Comparison of ENCODE assay signal across 15 cellular contexts in the genomic region with DNA sequence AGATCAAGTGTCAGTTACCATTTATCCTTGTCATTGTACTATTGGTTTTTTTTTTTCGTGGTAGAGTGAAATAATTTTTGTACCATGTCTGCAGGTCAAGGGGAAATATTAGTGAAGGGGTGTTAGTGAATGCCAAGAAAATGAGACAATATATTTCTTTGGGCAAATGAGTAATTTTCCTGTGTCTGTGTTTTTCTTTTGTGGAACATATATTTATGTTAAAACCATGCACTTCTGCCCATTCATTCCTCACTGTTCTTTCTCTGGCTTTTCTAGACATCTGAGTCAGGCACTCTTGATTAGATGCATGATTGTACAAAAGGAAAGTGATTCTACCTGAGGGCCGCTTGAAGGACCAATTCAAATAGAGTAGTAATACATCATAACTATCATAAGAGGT.
DNase-seq lines count a peak whose midpoint lies in the region; ATAC-seq and TF ChIP-seq lines count a peak whose summit lies in the region.
"Had no signal": no experiment of that assay in that cellular context is flagged by ENCODE, and none has a peak within 500 bp of the region (broad histone marks: within the 10 kb centered on the region; RNA-seq: fewer than 3 reads in every experiment).

No MANE protein-coding gene starts in this region.

- H3K9me3 ChIP-seq in GM23248 (ENCODE audit: low read depth), result no peaks in the 10 kb centered on the region
- no peaks in the 10 kb centered on the region for H3K9me3 ChIP-seq in SK-N-SH

- in situ Hi-C loops in GM23248 (cut with MboI), result no loop called here
- in situ Hi-C loops in brain microvascular endothelial cell (cut with HindIII; ENCODE audit: low pct_ligation_motif_present, low sequenced_read_pairs), result no loop called here

- H3K9ac ChIP-seq in GM23248 (no peak overlapping the region), SK-N-SH (no peak overlapping the region)

- TF ChIP-seq EP300 in SK-N-SH (IDR thresholded peaks at IDR 0.05; ENCODE audit: borderline replicate concordance in 1 of 2, low read depth in 1 of 2, low read length in 1 of 2), result no peak

- peak overlapping the region; percentile 62 for H3K27ac Mint-ChIP-seq in osteocyte (ENCODE audit: unreplicated experiment)
- H3K27ac Mint-ChIP-seq: CD4-positive, alpha-beta memory T cell had no signal

- H2AFZ ChIP-seq in GM23248, result no peak overlapping the region
- no peak overlapping the region for H2AFZ ChIP-seq in SK-N-SH (ENCODE audit: low read depth)

- 0 out of 2 replicates have a peak overlapping the region, but pooled peaks have one; percentile 0 for H3K27ac ChIP-seq in GM23248
- peak overlapping the region; percentile 24 to 85 for H3K27ac ChIP-seq in SK-N-SH (ENCODE audit: low read depth in 2 of 2, low read length in 1 of 2)
- H3K27ac ChIP-seq in brain microvascular endothelial cell, result peak overlapping the region; percentile 25
- H3K27ac ChIP-seq: C4-2B, HL-60 had no signal

- DNase-seq in GM23248, result peak; percentile 33
- no peak for DNase-seq in SK-N-SH
- DNase-seq in brain microvascular endothelial cell, result peak; percentile 21
- DNase-seq in osteocyte (ENCODE audit: extremely low spot score, unreplicated experiment), result no peak
- no peak for DNase-seq in activated naive CD4-positive, alpha-beta T cell (lab: John Stamatoyannopoulos, UW)
- no peak for DNase-seq in lower leg skin (ENCODE audit: low spot score in 2 of 2)
- no peak for DNase-seq in NCI-H146 treated with DMSO at 0.1 percent for 48 hours (lab: John Stamatoyannopoulos, UW; ENCODE audit: unreplicated experiment)
- DNase-seq: BE2C; CD4-positive, alpha-beta memory T cell; DMS79; GF-D8; HCEC 1CT had no signal

- peaks cover 42% of the 10 kb centered on the region for H3K4me1 Mint-ChIP-seq in osteocyte (ENCODE audit: unreplicated experiment)
- H3K4me1 Mint-ChIP-seq: CD4-positive, alpha-beta memory T cell had no signal

- POLR2A ChIA-PET in SK-N-SH (lab: Yijun Ruan, JAX), result no interaction called here

- no peak overlapping the region for H3K4me3 ChIP-seq in GM23248
- H3K4me3 ChIP-seq in SK-N-SH (ENCODE audit: low read depth in 2 of 2, low read length in 1 of 2), result no peak overlapping the region
- H3K4me3 ChIP-seq in brain microvascular endothelial cell (ENCODE audit: low read depth, low read length), result no peak overlapping the region
- no peak overlapping the region for H3K4me3 ChIP-seq in lower leg skin (ENCODE audit: low read depth, poor library complexity, severe bottlenecking)

- intact Hi-C loops in lower leg skin (cut with DNase I; ENCODE audit: low total_unique reads), result no loop called here

- peaks cover 2% of the 10 kb centered on the region for H3K36me3 Mint-ChIP-seq in osteocyte (ENCODE audit: unreplicated experiment)
- H3K36me3 Mint-ChIP-seq: CD4-positive, alpha-beta memory T cell had no signal

- H3K9me2 ChIP-seq in GM23248 (ENCODE audit: insufficient read depth) (no peaks in the 10 kb centered on the region), SK-N-SH (no peaks in the 10 kb centered on the region)

- no peak for ATAC-seq in HG03439 (IDR thresholded peaks at IDR 0.05; ENCODE audit: unreplicated experiment)

- no peak for TF ChIP-seq POLR2A in lower leg skin (IDR thresholded peaks at IDR 0.05)

- H4K20me1 ChIP-seq in GM23248 (ENCODE audit: insufficient read depth) (no peaks in the 10 kb centered on the region; the same call in 1 of the 2 replicates), SK-N-SH (ENCODE audit: insufficient read depth) (no peaks in the 10 kb centered on the region)

- WGBS in GM23248 (ENCODE audit: low coverage in 1 of 2, low lambda C conversion rate in 2 of 2, missing lambda C conversion rate in 2 of 2), 2 experiments, result 83 to 84% methylated on average over 2 of the region's 2 CpGs
- WGBS in SK-N-SH (ENCODE audit: low lambda C conversion rate), result 57% methylated on average over 2 of the region's 2 CpGs
- WGBS in lower leg skin, 2 donors, result 89 to 93% methylated on average over 2 of the region's 2 CpGs

- H3K27me3 ChIP-seq in GM23248 (replicated peaks; ENCODE audit: insufficient read depth) (no peaks in the 10 kb centered on the region), SK-N-SH (ENCODE audit: insufficient read depth) (no peaks in the 10 kb centered on the region), brain microvascular endothelial cell (replicated peaks) (no peaks in the 10 kb centered on the region)
- H3K27me3 ChIP-seq: BE2C had no signal

- no peaks in the 10 kb centered on the region; the same call in 1 of the 2 replicates for H3K36me3 ChIP-seq in GM23248 (ENCODE audit: low read depth)
- no peaks in the 10 kb centered on the region for H3K36me3 ChIP-seq in SK-N-SH (replicated peaks in 1 of 2; ENCODE audit: control insufficient read depth in 1 of 2, insufficient read depth in 2 of 2, low read length in 1 of 2)
- no peaks in the 10 kb centered on the region for H3K36me3 ChIP-seq in brain microvascular endothelial cell (replicated peaks)
- H3K36me3 ChIP-seq: BE2C had no signal

- peaks cover 7% of the 10 kb centered on the region for H3K9me3 Mint-ChIP-seq in osteocyte (ENCODE audit: unreplicated experiment)

- H3F3A ChIP-seq in GM23248 (ENCODE audit: insufficient read depth) (0 out of 2 replicates have a peak, but pooled peaks cover 8% of the 10 kb centered on the region), SK-N-SH (replicated peaks; ENCODE audit: insufficient read depth) (peaks cover 7% of the 10 kb centered on the region)

- H3K4me3 Mint-ChIP-seq in osteocyte (ENCODE audit: unreplicated experiment), result no peak overlapping the region
- H3K4me3 Mint-ChIP-seq: CD4-positive, alpha-beta memory T cell had no signal

- peaks cover 21% of the 10 kb centered on the region for H3K4me1 ChIP-seq in GM23248 (ENCODE audit: insufficient read depth)
- H3K4me1 ChIP-seq in SK-N-SH (ENCODE audit: control insufficient read depth in 1 of 2, insufficient read depth in 2 of 2, low read depth in 1 of 2, low read length in 1 of 2), result peaks cover 6 to 13% of the 10 kb centered on the region in 2 experiments; a peak in 3 of 4 replicates

- no peak for TF ChIP-seq RAD21 in SK-N-SH (IDR thresholded peaks at IDR 0.05; ENCODE audit: low read length)

- TF ChIP-seq CTCF in SK-N-SH (IDR thresholded peaks at IDR 0.05) (no peak), brain microvascular endothelial cell (IDR thresholded peaks at IDR 0.05; ENCODE audit: low read depth, low read length, missing control alignments) (no peak), osteocyte (IDR thresholded peaks at IDR 0.05) (no peak), lower leg skin (IDR thresholded peaks at IDR 0.05) (no peak)

- H3K4me2 ChIP-seq in GM23248 (ENCODE audit: unreplicated experiment) (no peak overlapping the region), SK-N-SH (0 out of 2 replicates have a peak overlapping the region, but pooled peaks have one; percentile 25)

- H3K79me2 ChIP-seq in GM23248 (ENCODE audit: insufficient read depth) (peaks cover 100% of the 10 kb centered on the region), SK-N-SH (ENCODE audit: insufficient read depth) (no peaks in the 10 kb centered on the region)

- CTCF ChIA-PET in SK-N-SH (lab: Yijun Ruan, JAX), result interaction anchor here (1.5 kb wide), 1 partner anchor 24 kb away, joined by 3 read pairs; no protein-coding TSS in a partner anchor

- no peaks in the 10 kb centered on the region for H3K27me3 Mint-ChIP-seq in osteocyte (ENCODE audit: unreplicated experiment)

TF ChIP-seq in SK-N-SH, 30 proteins besides CTCF, POLR2A, EP300 and RAD21:
- TF ChIP-seq SMC3 (IDR thresholded peaks at IDR 0.05; ENCODE audit: low read depth, low read length) (no peak), USF1 (IDR thresholded peaks at IDR 0.05; ENCODE audit: borderline replicate concordance, low read depth) (no peak), MXI1 (IDR thresholded peaks at IDR 0.05; ENCODE audit: low read depth, low read length) (no peak), NRF1 (IDR thresholded peaks at IDR 0.05; ENCODE audit: low read depth, low read length) (no peak), TCF12 (IDR thresholded peaks at IDR 0.05) (peak; percentile 30; the same call in 1 of the 2 replicates), RXRA (IDR thresholded peaks at IDR 0.05; ENCODE audit: borderline replicate concordance, low read depth) (no peak), FOSL2 (IDR thresholded peaks at IDR 0.05; ENCODE audit: borderline replicate concordance, low read depth) (peak; percentile 16; the same call in 1 of the 2 replicates), MEF2A (IDR thresholded peaks at IDR 0.05; ENCODE audit: borderline replicate concordance, low read depth) (peak; percentile 64), RCOR1 (IDR thresholded peaks at IDR 0.05; ENCODE audit: low read length) (no peak)
- TF ChIP-seq, protein P1, sequence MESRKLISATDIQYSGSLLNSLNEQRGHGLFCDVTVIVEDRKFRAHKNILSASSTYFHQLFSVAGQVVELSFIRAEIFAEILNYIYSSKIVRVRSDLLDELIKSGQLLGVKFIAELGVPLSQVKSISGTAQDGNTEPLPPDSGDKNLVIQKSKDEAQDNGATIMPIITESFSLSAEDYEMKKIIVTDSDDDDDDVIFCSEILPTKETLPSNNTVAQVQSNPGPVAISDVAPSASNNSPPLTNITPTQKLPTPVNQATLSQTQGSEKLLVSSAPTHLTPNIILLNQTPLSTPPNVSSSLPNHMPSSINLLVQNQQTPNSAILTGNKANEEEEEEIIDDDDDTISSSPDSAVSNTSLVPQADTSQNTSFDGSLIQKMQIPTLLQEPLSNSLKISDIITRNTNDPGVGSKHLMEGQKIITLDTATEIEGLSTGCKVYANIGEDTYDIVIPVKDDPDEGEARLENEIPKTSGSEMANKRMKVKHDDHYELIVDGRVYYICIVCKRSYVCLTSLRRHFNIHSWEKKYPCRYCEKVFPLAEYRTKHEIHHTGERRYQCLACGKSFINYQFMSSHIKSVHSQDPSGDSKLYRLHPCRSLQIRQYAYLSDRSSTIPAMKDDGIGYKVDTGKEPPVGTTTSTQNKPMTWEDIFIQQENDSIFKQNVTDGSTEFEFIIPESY (IDR thresholded peaks at IDR 0.05; ENCODE audit: borderline replicate concordance, low read depth), result no peak
- TF ChIP-seq, protein P2, sequence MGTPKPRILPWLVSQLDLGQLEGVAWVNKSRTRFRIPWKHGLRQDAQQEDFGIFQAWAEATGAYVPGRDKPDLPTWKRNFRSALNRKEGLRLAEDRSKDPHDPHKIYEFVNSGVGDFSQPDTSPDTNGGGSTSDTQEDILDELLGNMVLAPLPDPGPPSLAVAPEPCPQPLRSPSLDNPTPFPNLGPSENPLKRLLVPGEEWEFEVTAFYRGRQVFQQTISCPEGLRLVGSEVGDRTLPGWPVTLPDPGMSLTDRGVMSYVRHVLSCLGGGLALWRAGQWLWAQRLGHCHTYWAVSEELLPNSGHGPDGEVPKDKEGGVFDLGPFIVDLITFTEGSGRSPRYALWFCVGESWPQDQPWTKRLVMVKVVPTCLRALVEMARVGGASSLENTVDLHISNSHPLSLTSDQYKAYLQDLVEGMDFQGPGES (IDR thresholded peaks at IDR 0.05; ENCODE audit: low read depth, low read length), result no peak

Comparison
In these comparisons a context has a peak if more than half of its experiments do, and no peak if none do; other contexts are left out.
1. DNase-seq: peak in GM23248 (single experiment) and brain microvascular endothelial cell (single experiment); none in SK-N-SH (single experiment), osteocyte (single experiment), activated naive CD4-positive, alpha-beta T cell (0 of 4), lower leg skin (0 of 2) and NCI-H146 treated with DMSO at 0.1 percent for 48 hours (single experiment).
2. H3K27ac ChIP-seq: peak in every context shown above with its lines; median percentile 54 in SK-N-SH; 25 in brain microvascular endothelial cell; 0 in GM23248.